Comparison of ENCODE assay signal across 8 cellular contexts in genomic region chr6:110873981-110874879, GRCh38. TPM values are rescaled to one million over a fixed set of nuclear protein-coding genes. Genes with fewer than 3 reads are reported as not detected.
DNase-seq lines count a peak whose midpoint lies in the region; ATAC-seq and TF ChIP-seq lines count a peak whose summit lies in the region.

AMD1 (plus strand) TSS chr6:110874785; CDS start chr6:110875106, 321 bp downstream.

- H3K23ac ChIP-seq in trophoblast cell (ENCODE audit: low read length), result no peak within 1 kb of the TSS

- H4K91ac ChIP-seq in trophoblast cell (ENCODE audit: low read depth, low read length), result peak within 1 kb of the TSS; percentile 93

- peak within 1 kb of the TSS; percentile 89 for H4K8ac ChIP-seq in trophoblast cell (ENCODE audit: low read depth, low read length)

- peak within 1 kb of the TSS; percentile 92 for H2AFZ ChIP-seq in trophoblast cell (ENCODE audit: insufficient read depth, low read length, poor library complexity)

- peak; percentile 83 for ATAC-seq in HG02798 (IDR thresholded peaks at IDR 0.05; ENCODE audit: poor library complexity, unreplicated experiment)

- intact Hi-C loops in transverse colon (cut with DNase I; ENCODE audit: low total_unique reads), result loop anchor here (2.0 to 10.0 kb wide), 2 partner anchors 59 to 101 kb away; partner anchors contain the start of gene CDK19

- H4K12ac ChIP-seq in trophoblast cell (ENCODE audit: low read depth, low read length), result peak within 1 kb of the TSS; percentile 77

- H3K9ac ChIP-seq in adipocyte (ENCODE audit: low read length) (peak within 1 kb of the TSS; percentile 97), trophoblast cell (ENCODE audit: low read length) (peak within 1 kb of the TSS; percentile 97)

- H2BK120ac ChIP-seq in trophoblast cell (ENCODE audit: insufficient read depth, low read length, poor library complexity), result peak within 1 kb of the TSS; percentile 92

- H3K79me2 ChIP-seq in trophoblast cell (ENCODE audit: control insufficient read depth, insufficient read depth, low read length, poor library complexity), result peaks cover 23% of the 10 kb centered on the region

- no peak for TF ChIP-seq EP300 in transverse colon (IDR thresholded peaks at IDR 0.05; ENCODE audit: low read depth)

- TF ChIP-seq CTCF in GM12875 (IDR thresholded peaks at IDR 0.05; ENCODE audit: borderline replicate concordance, insufficient read depth, low read depth, low read length), result no peak
- no peak for TF ChIP-seq CTCF in cardiac muscle cell (IDR thresholded peaks at IDR 0.05; ENCODE audit: low read depth, low read length)
- TF ChIP-seq CTCF in transverse colon (IDR thresholded peaks at IDR 0.05), result peak in 2 of 5 experiments; percentile 6 to 42

- H3K4me3 ChIP-seq in GM12875 (ENCODE audit: low read depth, low read length) (peak within 1 kb of the TSS; percentile 88), adipocyte (ENCODE audit: low read length) (peak within 1 kb of the TSS; percentile 97), cardiac muscle cell (peak within 1 kb of the TSS; percentile 79), trophoblast cell (ENCODE audit: low read depth, low read length) (peak within 1 kb of the TSS; percentile 98), transverse colon (peak within 1 kb of the TSS; percentile 78 to 95 (median 90))

- H3K27ac ChIP-seq in cardiac muscle cell (peak within 1 kb of the TSS; percentile 87), trophoblast cell (ENCODE audit: low read depth, low read length) (peak within 1 kb of the TSS; percentile 87), transverse colon (peak within 1 kb of the TSS; percentile 94 to 99 (median 97))

- peak within 1 kb of the TSS; percentile 88 for H2BK5ac ChIP-seq in trophoblast cell (ENCODE audit: low read depth, low read length, poor library complexity)

- peaks cover 19% of the 10 kb centered on the region for H3K79me1 ChIP-seq in trophoblast cell (ENCODE audit: low read length)

- H3K9me3 ChIP-seq in adipocyte (ENCODE audit: control insufficient read depth, low read length) (no peaks in the 10 kb centered on the region), cardiac muscle cell (ENCODE audit: low read depth) (no peaks in the 10 kb centered on the region), trophoblast cell (ENCODE audit: insufficient read depth, low read depth, low read length) (no peaks in the 10 kb centered on the region), transverse colon (no peaks in the 10 kb centered on the region)

- peak within 1 kb of the TSS; percentile 92 for H3K4me2 ChIP-seq in trophoblast cell (ENCODE audit: low read length)

- H3K18ac ChIP-seq in trophoblast cell (ENCODE audit: low read length), result peak within 1 kb of the TSS; percentile 80

- peak within 1 kb of the TSS; percentile 95 for H2AK5ac ChIP-seq in trophoblast cell (ENCODE audit: low read length)

- no CpG with 5 or more reads among the region's 59 CpGs for WGBS in trophoblast cell (ENCODE audit: extremely low coverage, insufficient coverage, insufficient read length)
- 0 to 1% methylated on average over 8 to 59 of the region's 59 CpGs for WGBS in transverse colon (ENCODE audit: low coverage in 1 of 2), 2 donors

- H3K36me3 ChIP-seq in adipocyte (ENCODE audit: control insufficient read depth, insufficient read depth, low read length, severe bottlenecking) (no peaks in the 10 kb centered on the region), cardiac muscle cell (no peaks in the 10 kb centered on the region), trophoblast cell (ENCODE audit: control insufficient read depth in 1 of 2, insufficient read depth in 2 of 2, low read length in 2 of 2) (no peaks in the 10 kb centered on the region), transverse colon (no peaks in the 10 kb centered on the region)

- DNase-seq in NCI-H1436 (lab: John Stamatoyannopoulos, UW) (peak; percentile 96), T follicular helper cell (ENCODE audit: low read depth) (peak; percentile 93), adipocyte (ENCODE audit: low read depth) (peak; percentile 99), cardiac muscle cell (ENCODE audit: low read depth in 1 of 2, low spot score in 1 of 2) (peak; percentile 98 to 99), trophoblast cell (peak; percentile 98), transverse colon (peak; percentile 97)

- H3K27me3 ChIP-seq in adipocyte (replicated peaks; ENCODE audit: control insufficient read depth, insufficient read depth, low read length) (no peaks in the 10 kb centered on the region), cardiac muscle cell (no peaks in the 10 kb centered on the region), trophoblast cell (ENCODE audit: insufficient read depth, low read length) (no peaks in the 10 kb centered on the region), transverse colon (no peaks in the 10 kb centered on the region)

- H2BK12ac ChIP-seq in trophoblast cell (ENCODE audit: low read length), result no peak within 1 kb of the TSS

- H3K14ac ChIP-seq in trophoblast cell (ENCODE audit: low read length), result peak within 1 kb of the TSS; percentile 98

- H3K4ac ChIP-seq in trophoblast cell (ENCODE audit: low read depth, low read length), result peak within 1 kb of the TSS; percentile 97

- TF ChIP-seq POLR2A in transverse colon (IDR thresholded peaks at IDR 0.05), result peak; percentile 100

- in situ Hi-C loops in transverse colon (cut with MboI; ENCODE audit: low pct_ligation_motif_present in 1 of 4, low pct_unique_long_range_greater_than_20kb in 1 of 4, low sequenced_read_pairs in 3 of 4), result loop anchor here in 2 of 4 donors (10.0 kb wide), 2 partner anchors 59 to 189 kb away; partner anchors contain the start of gene CDK19 (in 1 of the 2)

- H3K4me1 ChIP-seq in adipocyte (ENCODE audit: control insufficient read depth, insufficient read depth, low read length) (peaks cover 30% of the 10 kb centered on the region), cardiac muscle cell (ENCODE audit: low read depth) (peaks cover 22% of the 10 kb centered on the region), trophoblast cell (ENCODE audit: control insufficient read depth in 1 of 2, insufficient read depth in 2 of 2, low read length in 2 of 2) (peaks cover 2% of the 10 kb centered on the region in 2 experiments), transverse colon (peaks cover 11 to 33% (median 26%) of the 10 kb centered on the region in 4 donors)

RNA-seq across cellular contexts. Expression of gene AMD1, which starts in this region (rescaled TPM):
- total RNA-seq in cardiac muscle cell (29.7 and 48.2 TPM in 2 replicates), transverse colon (10 to 100 TPM; 50.7 to 86.4 (median 75.1) TPM)
- 45.1 and 47.0 TPM in 2 replicates for polyA plus RNA-seq in cardiac muscle cell
- polyA plus RNA-seq in trophoblast cell (2013), result 164 and 176 TPM in 2 replicates

Comparison
In these comparisons a context has a peak if more than half of its experiments do, and no peak if none do; other contexts are left out.
1. Peak in every context shown above with its lines: DNase-seq, ATAC-seq, H3K4me3 ChIP-seq and H3K27ac ChIP-seq.